ENCODE assay signal across 8 cellular contexts in the genomic region with DNA sequence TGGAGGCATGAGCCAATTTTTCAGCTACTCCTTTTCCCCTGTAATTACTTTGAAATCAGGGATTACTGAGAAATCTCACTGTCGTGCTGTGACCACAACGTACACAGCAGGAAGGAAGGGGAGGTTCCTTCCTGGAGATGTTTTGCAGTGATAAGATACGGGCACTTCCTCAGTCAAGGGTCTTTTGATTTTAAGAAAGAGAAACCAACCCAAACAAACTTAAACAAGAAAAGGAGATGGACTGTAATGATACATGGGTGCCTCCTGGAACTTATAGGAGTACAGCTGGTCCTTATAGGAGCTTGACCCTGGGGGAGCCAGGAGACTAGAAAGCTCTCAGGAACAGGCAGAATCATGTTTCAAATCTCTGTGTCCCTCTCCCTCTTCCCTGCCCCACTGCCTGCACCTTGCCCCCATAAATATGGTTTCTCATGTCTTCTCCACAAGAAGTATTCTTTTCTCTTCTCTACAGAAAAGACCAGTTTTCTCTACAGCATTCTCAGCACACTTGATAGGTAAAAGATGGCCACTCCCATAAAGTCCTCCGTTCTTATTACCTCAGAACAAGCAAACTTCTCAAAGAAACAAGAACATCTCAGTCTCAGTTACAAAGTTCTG.
DNase-seq lines count a peak whose midpoint lies in the region; ATAC-seq and TF ChIP-seq lines count a peak whose summit lies in the region.

No MANE protein-coding gene starts in this region.

- H3K27ac Mint-ChIP-seq in activated naive CD4-positive, alpha-beta T cell treated with anti-CD3 and anti-CD28 coated beads, Interleukin-2, amount 10 ng/mL, durations not matched to agents 7 days and 5 days = peak overlapping the region; percentile 99

- H3K23ac ChIP-seq in mesenchymal stem cell (ENCODE audit: low read length in 2 of 2) = no peak overlapping the region

- H3K14ac ChIP-seq in mesenchymal stem cell (ENCODE audit: low read length in 2 of 2) = no peak overlapping the region

- H3K18ac ChIP-seq in mesenchymal stem cell (ENCODE audit: low read depth in 1 of 2, low read length in 2 of 2) = no peak overlapping the region

- H3K27ac ChIP-seq in KOPT-K1 (ENCODE audit: low read depth, low read length, poor library complexity, severe bottlenecking) (peak overlapping the region; percentile 91), mesenchymal stem cell (ENCODE audit: low read length, poor library complexity, severe bottlenecking) (no peak overlapping the region)

- WGBS in mesenchymal stem cell = 88% methylated on average over 1 of the region's 4 CpGs

- H3K4me3 Mint-ChIP-seq in activated naive CD4-positive, alpha-beta T cell treated with anti-CD3 and anti-CD28 coated beads, Interleukin-2, amount 10 ng/mL, durations not matched to agents 7 days and 5 days = peak overlapping the region; percentile 55

- H3K79me1 ChIP-seq in mesenchymal stem cell (replicated peaks; ENCODE audit: low read length, poor library complexity, severe bottlenecking) = no peaks in the 10 kb centered on the region

- H3K36me3 Mint-ChIP-seq in activated naive CD4-positive, alpha-beta T cell treated with anti-CD3 and anti-CD28 coated beads, Interleukin-2, amount 10 ng/mL, durations not matched to agents 7 days and 5 days = peaks cover 23% of the 10 kb centered on the region

- H3K4me2 ChIP-seq in mesenchymal stem cell (ENCODE audit: low read length, poor library complexity, severe bottlenecking) = no peak overlapping the region

- no peak overlapping the region for H2AK5ac ChIP-seq in mesenchymal stem cell (ENCODE audit: low read length, severe bottlenecking)

- no peak overlapping the region for H2BK12ac ChIP-seq in mesenchymal stem cell (ENCODE audit: low read length in 2 of 2)

- peaks cover 75% of the 10 kb centered on the region for H3K4me1 Mint-ChIP-seq in activated naive CD4-positive, alpha-beta T cell treated with anti-CD3 and anti-CD28 coated beads, Interleukin-2, amount 10 ng/mL, durations not matched to agents 7 days and 5 days

- ATAC-seq in GM19455 (IDR thresholded peaks at IDR 0.05; ENCODE audit: unreplicated experiment) = peak; percentile 35
- no peak for ATAC-seq in omental fat pad (ENCODE audit: low FRiP score)

- H2BK120ac ChIP-seq in mesenchymal stem cell (ENCODE audit: low read depth, low read length) = peak overlapping the region; percentile 34

- H3K4ac ChIP-seq in mesenchymal stem cell (ENCODE audit: low read depth in 1 of 2, low read length in 2 of 2) = no peak overlapping the region

- CTCF ChIA-PET in activated naive CD4-positive, alpha-beta T cell treated with anti-CD3 and anti-CD28 coated beads, Interleukin-2, amount 10 ng/mL, durations not matched to agents 7 days and 5 days (lab: Charles Lee) = interaction anchor here (0.8 to 1.8 kb wide), 10 partner anchors 27 to 329 kb away, joined by 3 to 20 read pairs (median 4); no protein-coding TSS in a partner anchor

- H3K9ac ChIP-seq in mesenchymal stem cell (ENCODE audit: low read length) = no peak overlapping the region

- H2BK15ac ChIP-seq in mesenchymal stem cell (ENCODE audit: low read depth, poor library complexity, severe bottlenecking) = no peak overlapping the region

- H3K4me3 ChIP-seq in mesenchymal stem cell (ENCODE audit: insufficient read depth in 1 of 2, low read depth in 1 of 2, low read length in 2 of 2) = no peak overlapping the region

- H3K4me1 ChIP-seq in mesenchymal stem cell (ENCODE audit: control insufficient read depth, insufficient read depth, low read depth, low read length) = no peaks in the 10 kb centered on the region

- H3K36me3 ChIP-seq in KOPT-K1 (ENCODE audit: insufficient read depth, low read length) (no peaks in the 10 kb centered on the region), mesenchymal stem cell (ENCODE audit: control insufficient read depth in 1 of 2, insufficient read depth in 2 of 2, low read depth in 1 of 2, low read length in 2 of 2) (no peaks in the 10 kb centered on the region)

- H2AFZ ChIP-seq in mesenchymal stem cell (ENCODE audit: low read depth, low read length) = no peak overlapping the region

- H3K9me3 Mint-ChIP-seq in activated naive CD4-positive, alpha-beta T cell treated with anti-CD3 and anti-CD28 coated beads, Interleukin-2, amount 10 ng/mL, durations not matched to agents 7 days and 5 days = peaks cover 15% of the 10 kb centered on the region

- TF ChIP-seq CTCF in omental fat pad (IDR thresholded peaks at IDR 0.05) = no peak

- no peaks in the 10 kb centered on the region for H3K27me3 Mint-ChIP-seq in activated naive CD4-positive, alpha-beta T cell treated with anti-CD3 and anti-CD28 coated beads, Interleukin-2, amount 10 ng/mL, durations not matched to agents 7 days and 5 days

- H4K91ac ChIP-seq in mesenchymal stem cell (ENCODE audit: low read length) = no peak overlapping the region

- no peak overlapping the region for H2BK5ac ChIP-seq in mesenchymal stem cell (ENCODE audit: low read depth, low read length, poor library complexity, severe bottlenecking)

- no peak overlapping the region for H4K8ac ChIP-seq in mesenchymal stem cell (ENCODE audit: low read length)

- DNase-seq in EH (ENCODE audit: low read depth) (peak; percentile 29), mesenchymal stem cell (peak; percentile 15), omental fat pad (ENCODE audit: low spot score) (no peak), 8988T (no peak), mucosa of gallbladder (ENCODE audit: low spot score) (no peak)
- DNase-seq in activated naive CD4-positive, alpha-beta T cell treated with anti-CD3 and anti-CD28 coated beads, Interleukin-2, amount 10 ng/mL, durations not matched to agents 7 days and 5 days = peak; percentile 72

- no peaks in the 10 kb centered on the region for H3K27me3 ChIP-seq in mesenchymal stem cell (ENCODE audit: control insufficient read depth in 1 of 2, insufficient read depth in 1 of 2, low read length in 2 of 2)

- no peaks in the 10 kb centered on the region for H3K9me3 ChIP-seq in KOPT-K1 (ENCODE audit: insufficient read depth, low read length, poor library complexity, severe bottlenecking)
- no peaks in the 10 kb centered on the region for H3K9me3 ChIP-seq in mesenchymal stem cell (ENCODE audit: control insufficient read depth, low read length)

Comparison
In these comparisons a context has a peak if more than half of its experiments do, and no peak if none do; other contexts are left out.
1. DNase-seq: peak in EH (single experiment), activated naive CD4-positive, alpha-beta T cell treated with anti-CD3 and anti-CD28 coated beads, Interleukin-2, amount 10 ng/mL, durations not matched to agents 7 days and 5 days (single experiment) and mesenchymal stem cell (single experiment); none in omental fat pad (single experiment), 8988T (single experiment) and mucosa of gallbladder (single experiment).